10 cellular contexts compared by ENCODE assay signal in genomic region chr11:72081856-72082255, GRCh38. TPM values are rescaled to one million over a fixed set of nuclear protein-coding genes. Genes with fewer than 3 reads are reported as not detected.
DNase-seq lines count a peak whose midpoint lies in the region; ATAC-seq and TF ChIP-seq lines count a peak whose summit lies in the region.
"Had no signal": no experiment of that assay in that cellular context is flagged by ENCODE, and none has a peak within 500 bp of the region (broad histone marks: within the 10 kb centered on the region; RNA-seq: fewer than 3 reads in every experiment).

No MANE protein-coding gene starts in this region.

- no peak for DNase-seq in activated CD4-positive, alpha-beta T cell treated with anti-CD3 and anti-CD28 coated beads, Interleukin-2, amount 10 ng/mL, durations not matched to agents 24 days and 14 days
- DNase-seq in activated CD4-positive, alpha-beta T cell treated with anti-CD3 and anti-CD28 coated beads, Interleukin-2, amount 50 U/mL, for 1 hour, result no peak
- no peak for DNase-seq in activated CD8-positive, alpha-beta T cell treated with anti-CD3 and anti-CD28 coated beads for 36 hours
- DNase-seq in stimulated activated naive B cell treated with anti-CD40 and anti-IgM and Interleukin-4, amounts not matched to agents 10 μg/mL and 1 μg/mL and 100 μg/mL, for 72 hours, result no peak
- DNase-seq in NCI-H2227 (lab: John Stamatoyannopoulos, UW; ENCODE audit: unreplicated experiment), result no peak
- no peak for DNase-seq in NCI-H82 treated with DMSO at 0.1 percent for 48 hours (lab: John Stamatoyannopoulos, UW; ENCODE audit: unreplicated experiment)
- DNase-seq: HCEC 1CT had no signal

- TF ChIP-seq CTCF in activated CD8-positive, alpha-beta T cell treated with anti-CD3 and anti-CD28 coated beads for 36 hours (IDR thresholded peaks at IDR 0.05), result no peak

- H3K27me3 ChIP-seq in iPS-20b (ENCODE audit: insufficient read depth, low read length), result no peaks in the 10 kb centered on the region

- H3K4me3 Mint-ChIP-seq in activated CD4-positive, alpha-beta T cell treated with anti-CD3 and anti-CD28 coated beads, Interleukin-2, amount 10 ng/mL, durations not matched to agents 24 days and 14 days, result peak overlapping the region; percentile 96
- H3K4me3 Mint-ChIP-seq in activated CD8-positive, alpha-beta T cell treated with anti-CD3 and anti-CD28 coated beads for 36 hours, result peak overlapping the region; percentile 99
- peak overlapping the region; percentile 99 for H3K4me3 Mint-ChIP-seq in stimulated activated naive B cell treated with anti-CD40 and anti-IgM and Interleukin-4, amounts not matched to agents 10 μg/mL and 1 μg/mL and 100 μg/mL, for 72 hours

- POLR2A ChIA-PET in activated CD8-positive, alpha-beta T cell treated with anti-CD3 and anti-CD28 coated beads for 36 hours (lab: Charles Lee), result interaction anchor here (1.0 to 3.4 kb wide), 8 partner anchors 10 to 56 kb away, joined by 3 to 15 read pairs (median 4); no protein-coding TSS in a partner anchor

- intact Hi-C loops in activated CD4-positive, alpha-beta T cell treated with anti-CD3 and anti-CD28 coated beads, Interleukin-2, amount 10 ng/mL, durations not matched to agents 24 days and 14 days (cut with micrococcal nuclease), result loop anchor here (2.0 to 5.0 kb wide), 2 partner anchors 105 to 295 kb away; no protein-coding TSS in a partner anchor
- intact Hi-C loops in activated CD8-positive, alpha-beta T cell treated with anti-CD3 and anti-CD28 coated beads for 36 hours (cut with micrococcal nuclease), result loop anchor here (5.0 kb wide), 1 partner anchor 40 kb away; no protein-coding TSS in a partner anchor

- H3K4me1 Mint-ChIP-seq in activated CD4-positive, alpha-beta T cell treated with anti-CD3 and anti-CD28 coated beads, Interleukin-2, amount 10 ng/mL, durations not matched to agents 24 days and 14 days, result peaks cover 42% of the 10 kb centered on the region
- peaks cover 41% of the 10 kb centered on the region for H3K4me1 Mint-ChIP-seq in activated CD8-positive, alpha-beta T cell treated with anti-CD3 and anti-CD28 coated beads for 36 hours (ENCODE audit: low read depth)
- H3K4me1 Mint-ChIP-seq in stimulated activated naive B cell treated with anti-CD40 and anti-IgM and Interleukin-4, amounts not matched to agents 10 μg/mL and 1 μg/mL and 100 μg/mL, for 72 hours, result peaks cover 27 to 44% of the 10 kb centered on the region in 2 donors

- H3K9ac ChIP-seq in iPS-20b (ENCODE audit: low read depth, low read length), result peak overlapping the region; percentile 92; the same call in 1 of the 2 replicates

- no peaks in the 10 kb centered on the region for H3K9me3 ChIP-seq in iPS-20b (ENCODE audit: insufficient read depth, low read depth, low read length)

- ATAC-seq in activated CD8-positive, alpha-beta T cell treated with anti-CD3 and anti-CD28 coated beads for 36 hours, result no peak
- no peak for ATAC-seq in stimulated activated naive B cell treated with anti-CD40 and anti-IgM and Interleukin-4, amounts not matched to agents 10 μg/mL and 1 μg/mL and 100 μg/mL, for 72 hours (replicated peaks)
- no peak for ATAC-seq in GM21381 (IDR thresholded peaks at IDR 0.05; ENCODE audit: unreplicated experiment)

- peaks cover 5% of the 10 kb centered on the region for H3K4me1 ChIP-seq in iPS-20b (ENCODE audit: insufficient read depth, low read length)

- H3K27ac Mint-ChIP-seq in activated CD4-positive, alpha-beta T cell treated with anti-CD3 and anti-CD28 coated beads, Interleukin-2, amount 10 ng/mL, durations not matched to agents 24 days and 14 days, result peak overlapping the region; percentile 94
- H3K27ac Mint-ChIP-seq in activated CD8-positive, alpha-beta T cell treated with anti-CD3 and anti-CD28 coated beads for 36 hours, result peak overlapping the region; percentile 69
- peak overlapping the region; percentile 95 for H3K27ac Mint-ChIP-seq in stimulated activated naive B cell treated with anti-CD40 and anti-IgM and Interleukin-4, amounts not matched to agents 10 μg/mL and 1 μg/mL and 100 μg/mL, for 72 hours

- CTCF ChIA-PET in activated CD8-positive, alpha-beta T cell treated with anti-CD3 and anti-CD28 coated beads for 36 hours (lab: Charles Lee), result interaction anchor here (1.1 to 2.4 kb wide), 7 partner anchors 9 to 282 kb away, joined by 3 to 26 read pairs (median 3); no protein-coding TSS in a partner anchor

- no peaks in the 10 kb centered on the region for H3K9me3 Mint-ChIP-seq in activated CD4-positive, alpha-beta T cell treated with anti-CD3 and anti-CD28 coated beads, Interleukin-2, amount 10 ng/mL, durations not matched to agents 24 days and 14 days
- no peaks in the 10 kb centered on the region for H3K9me3 Mint-ChIP-seq in activated CD8-positive, alpha-beta T cell treated with anti-CD3 and anti-CD28 coated beads for 36 hours
- no peaks in the 10 kb centered on the region for H3K9me3 Mint-ChIP-seq in stimulated activated naive B cell treated with anti-CD40 and anti-IgM and Interleukin-4, amounts not matched to agents 10 μg/mL and 1 μg/mL and 100 μg/mL, for 72 hours

- peak overlapping the region; percentile 92 for H3K27ac ChIP-seq in iPS-20b (ENCODE audit: low read length)

- no peak overlapping the region for H3K4me3 ChIP-seq in iPS-20b (ENCODE audit: low read length)

- H3K36me3 ChIP-seq in iPS-20b (ENCODE audit: insufficient read depth, low read depth, low read length), result no peaks in the 10 kb centered on the region

- H3K27me3 Mint-ChIP-seq in activated CD4-positive, alpha-beta T cell treated with anti-CD3 and anti-CD28 coated beads, Interleukin-2, amount 10 ng/mL, durations not matched to agents 24 days and 14 days, result no peaks in the 10 kb centered on the region
- H3K27me3 Mint-ChIP-seq in activated CD8-positive, alpha-beta T cell treated with anti-CD3 and anti-CD28 coated beads for 36 hours, result no peaks in the 10 kb centered on the region
- no peaks in the 10 kb centered on the region for H3K27me3 Mint-ChIP-seq in stimulated activated naive B cell treated with anti-CD40 and anti-IgM and Interleukin-4, amounts not matched to agents 10 μg/mL and 1 μg/mL and 100 μg/mL, for 72 hours

- H3K36me3 Mint-ChIP-seq in activated CD4-positive, alpha-beta T cell treated with anti-CD3 and anti-CD28 coated beads, Interleukin-2, amount 10 ng/mL, durations not matched to agents 24 days and 14 days (ENCODE audit: low read depth), result peaks cover 10% of the 10 kb centered on the region
- H3K36me3 Mint-ChIP-seq in activated CD8-positive, alpha-beta T cell treated with anti-CD3 and anti-CD28 coated beads for 36 hours (ENCODE audit: low read depth), result peaks cover 18% of the 10 kb centered on the region
- H3K36me3 Mint-ChIP-seq in stimulated activated naive B cell treated with anti-CD40 and anti-IgM and Interleukin-4, amounts not matched to agents 10 μg/mL and 1 μg/mL and 100 μg/mL, for 72 hours, result peaks cover 6 to 11% of the 10 kb centered on the region in 2 donors

RNA-seq across cellular contexts. Expression of gene LRRC51, which starts 1.2 kb away (rescaled TPM):
- total RNA-seq in activated CD4-positive, alpha-beta T cell treated with anti-CD3 and anti-CD28 coated beads, Interleukin-2, amount 10 ng/mL, durations not matched to agents 24 days and 14 days, result 7.0 and 7.1 TPM in 2 replicates
- total RNA-seq in activated CD8-positive, alpha-beta T cell treated with anti-CD3 and anti-CD28 coated beads for 36 hours, result 1 to 10 TPM; 7.0 to 7.7 TPM

RNA-seq across cellular contexts. Expression of gene NUMA1, which starts 1.5 kb away (rescaled TPM):
- 138 and 149 TPM in 2 replicates for total RNA-seq in activated CD4-positive, alpha-beta T cell treated with anti-CD3 and anti-CD28 coated beads, Interleukin-2, amount 10 ng/mL, durations not matched to agents 24 days and 14 days
- 100 to 1,000 TPM; 165 to 169 TPM for total RNA-seq in activated CD8-positive, alpha-beta T cell treated with anti-CD3 and anti-CD28 coated beads for 36 hours

RNA-seq across cellular contexts. Expression of gene LAMTOR1, which starts 21.2 kb away (rescaled TPM):
- 78.6 and 81.4 TPM in 2 replicates for total RNA-seq in activated CD4-positive, alpha-beta T cell treated with anti-CD3 and anti-CD28 coated beads, Interleukin-2, amount 10 ng/mL, durations not matched to agents 24 days and 14 days
- 10 to 100 TPM; 50.3 to 52.4 TPM for total RNA-seq in activated CD8-positive, alpha-beta T cell treated with anti-CD3 and anti-CD28 coated beads for 36 hours

RNA-seq across cellular contexts. Expression of gene TOMT, which starts 23.9 kb away (rescaled TPM):
- total RNA-seq in activated CD4-positive, alpha-beta T cell treated with anti-CD3 and anti-CD28 coated beads, Interleukin-2, amount 10 ng/mL, durations not matched to agents 24 days and 14 days, result not detected in 2 replicates
- not detected for total RNA-seq in activated CD8-positive, alpha-beta T cell treated with anti-CD3 and anti-CD28 coated beads for 36 hours
- total RNA-seq: mononuclear cell had no signal

RNA-seq across cellular contexts. Expression of gene ANAPC15, which starts 30.6 kb away (rescaled TPM):
- 52.1 and 54.9 TPM in 2 replicates for total RNA-seq in activated CD4-positive, alpha-beta T cell treated with anti-CD3 and anti-CD28 coated beads, Interleukin-2, amount 10 ng/mL, durations not matched to agents 24 days and 14 days
- total RNA-seq in activated CD8-positive, alpha-beta T cell treated with anti-CD3 and anti-CD28 coated beads for 36 hours, result 10 to 100 TPM; 66.0 to 67.4 TPM
